ENCODE assay signal across 28 cellular contexts in the genomic region with DNA sequence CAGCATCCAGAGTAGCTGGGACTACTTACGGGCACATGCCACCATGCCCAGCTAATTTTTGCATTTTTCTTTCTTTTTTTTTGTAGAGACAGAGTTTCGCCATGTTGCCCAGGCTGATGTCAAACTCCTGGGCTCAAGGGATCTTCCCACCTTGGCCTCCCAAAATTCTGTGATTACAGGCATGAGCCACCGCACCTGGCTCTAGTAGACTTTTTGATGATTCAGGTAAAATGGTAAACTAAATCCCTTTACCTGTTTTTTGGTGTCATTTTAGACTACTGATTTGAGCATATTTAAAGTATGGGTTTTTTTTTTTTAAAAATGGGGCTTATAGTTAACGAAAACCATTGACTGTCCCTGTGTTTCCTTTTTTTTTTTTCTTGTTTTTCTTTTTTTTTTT.
"Had no signal": no experiment of that assay in that cellular context is flagged by ENCODE, and none has a peak within 500 bp of the region (broad histone marks: within the 10 kb centered on the region; RNA-seq: fewer than 3 reads in every experiment).

No MANE protein-coding gene starts in this region.

- H3K27me3 ChIP-seq: neural progenitor cell, ovary, spleen, suprapubic skin, testis, tibial artery, transverse colon, uterus had no signal

- H3K4me1 ChIP-seq: neural progenitor cell, parathyroid adenoma, psoas muscle, suprapubic skin, testis, uterus had no signal

- H3K36me3 ChIP-seq: neural progenitor cell, ovary, suprapubic skin, transverse colon, uterus had no signal

- H2AFZ ChIP-seq: neural progenitor cell, parathyroid adenoma had no signal

- ATAC-seq: naive thymus-derived CD4-positive, alpha-beta T cell; natural killer cell; psoas muscle; right cardiac atrium; sciatic nerve; stimulated activated memory B cell treated with anti-CD40 and anti-IgM and Interleukin-4, amounts not matched to agents 10 μg/mL and 1 μg/mL and 100 μg/mL, for 72 hours; stimulated activated naive CD8-positive, alpha-beta T cell treated with anti-CD3 and anti-CD28 coated beads, Interleukin-15, amount 100 ng/mL, for 72 hours; stimulated activated naive CD8-positive, alpha-beta T cell treated with anti-CD3 and anti-CD28 coated beads, Interleukin-15, Interleukin-2, amounts not matched to agents 100 U/mL and 50 U/mL, for 24 hours had no signal

- DNase-seq: naive thymus-derived CD4-positive, alpha-beta T cell; natural killer cell; occipital lobe; ovary; posterior cingulate gyrus; psoas muscle; right cardiac atrium; spleen; stimulated activated CD4-positive, alpha-beta T cell treated with anti-CD3 and anti-CD28 coated beads, Interleukin-12 subunit alpha, Interleukin-12 subunit beta, amount 100 ng/mL, for 4 hours; stimulated activated CD4-positive, alpha-beta T cell treated with anti-CD3 and anti-CD28 coated beads, Interleukin-1b, Interleukin-23, amount 100 ng/mL, for 48 hours; stimulated activated CD4-positive, alpha-beta T cell treated with anti-CD3 and anti-CD28 coated beads, Interleukin-4, amount 100 ng/mL, for 1 hour; stimulated activated CD4-positive, alpha-beta T cell treated with anti-CD3 and anti-CD28 coated beads, Interleukin-4, amount 100 ng/mL, for 4 hours; stimulated activated CD8-positive, alpha-beta memory T cell treated with anti-CD3 and anti-CD28 coated beads, Interleukin-4, amount 100 ng/mL, for 48 hours; stimulated activated naive CD4-positive, alpha-beta T cell; stimulated activated naive CD8-positive, alpha-beta T cell treated with anti-CD3 and anti-CD28 coated beads, Interleukin-15, amount 100 ng/mL, for 72 hours; stimulated activated naive CD8-positive, alpha-beta T cell treated with anti-CD3 and anti-CD28 coated beads, Interleukin-15, Interleukin-2, amounts not matched to agents 100 U/mL and 50 U/mL, for 24 hours; substantia nigra; testis; tibial artery; transverse colon; uterus had no signal

- H3K79me2 ChIP-seq: parathyroid adenoma had no signal

- H3K9ac ChIP-seq: neural progenitor cell, parathyroid adenoma had no signal

- H3K9me3 ChIP-seq: ovary, psoas muscle, spleen, suprapubic skin, testis, tibial artery, transverse colon, uterus had no signal

- H3K27ac ChIP-seq: neural progenitor cell, ovary, parathyroid adenoma, psoas muscle, skin epidermis, spleen, suprapubic skin, testis, tibial artery, transverse colon, uterus had no signal

- H3K4me2 ChIP-seq: neural progenitor cell, smooth muscle cell had no signal

- H3K4me3 ChIP-seq: neural progenitor cell, ovary, psoas muscle, skin epidermis, smooth muscle cell, spleen, suprapubic skin, testis, tibial artery, transverse colon, uterus had no signal
